In genomic region chr1:246658567-246658966, GRCh38 we compare ENCODE assay signal across 15 cellular contexts.
"Had no signal": no experiment of that assay in that cellular context is flagged by ENCODE, and none has a peak within 500 bp of the region (broad histone marks: within the 10 kb centered on the region; RNA-seq: fewer than 3 reads in every experiment).

No MANE protein-coding gene starts in this region.

- DNase-seq: activated CD4-positive, alpha-beta T cell treated with anti-CD3 and anti-CD28 coated beads for 48 hours; activated CD8-positive, alpha-beta memory T cell treated with anti-CD3 and anti-CD28 coated beads for 24 hours; activated T-cell treated with anti-CD3 and anti-CD28 coated beads for 4 hours; aorta; gastrocnemius medialis; left ventricle myocardium inferior; stimulated activated CD4-positive, alpha-beta T cell treated with anti-CD3 and anti-CD28 coated beads, Interleukin-4, amount 100 ng/mL, for 1 hour; stimulated activated CD8-positive, alpha-beta memory T cell treated with anti-CD3 and anti-CD28 coated beads, Interleukin-4, amount 100 ng/mL, for 48 hours; testis; upper lobe of right lung had no signal

- H3K9me3 ChIP-seq: breast epithelium, gastrocnemius medialis, left ventricle myocardium inferior, testis, upper lobe of right lung had no signal

- ATAC-seq: gastrocnemius medialis, upper lobe of right lung had no signal

- H3K27me3 ChIP-seq: breast epithelium, gastrocnemius medialis, testis, upper lobe of right lung had no signal

- H3K27me3 Mint-ChIP-seq: activated naive CD8-positive, alpha-beta T cell; memory B cell; stimulated activated naive CD8-positive, alpha-beta T cell treated with anti-CD3 and anti-CD28 coated beads, Interleukin-15, Interleukin-2, amounts not matched to agents 100 ng/mL and 50 ng/mL, for 24 hours had no signal

- H3K4me3 Mint-ChIP-seq: activated naive CD8-positive, alpha-beta T cell; memory B cell; stimulated activated naive CD8-positive, alpha-beta T cell treated with anti-CD3 and anti-CD28 coated beads, Interleukin-15, Interleukin-2, amounts not matched to agents 100 ng/mL and 50 ng/mL, for 24 hours; T-helper 2 cell treated with Interferon-gamma antibody and Interleukin-4, amounts not matched to agents 5 μg/mL and 100 μg/mL, for 36 hours had no signal

- H3K4me1 ChIP-seq: breast epithelium, left ventricle myocardium inferior, testis, upper lobe of right lung had no signal

- H3K9me3 Mint-ChIP-seq: memory B cell; stimulated activated naive CD8-positive, alpha-beta T cell treated with anti-CD3 and anti-CD28 coated beads, Interleukin-15, Interleukin-2, amounts not matched to agents 100 ng/mL and 50 ng/mL, for 24 hours; T-helper 2 cell treated with Interferon-gamma antibody and Interleukin-4, amounts not matched to agents 5 μg/mL and 100 μg/mL, for 36 hours had no signal

- H3K4me3 ChIP-seq: breast epithelium, gastrocnemius medialis, left ventricle myocardium inferior, testis, upper lobe of right lung had no signal

- H3K27ac ChIP-seq: breast epithelium, left ventricle myocardium inferior, testis, upper lobe of right lung had no signal

- H3K27ac Mint-ChIP-seq: activated naive CD8-positive, alpha-beta T cell; memory B cell; stimulated activated naive CD8-positive, alpha-beta T cell treated with anti-CD3 and anti-CD28 coated beads, Interleukin-15, Interleukin-2, amounts not matched to agents 100 ng/mL and 50 ng/mL, for 24 hours; T-helper 2 cell treated with Interferon-gamma antibody and Interleukin-4, amounts not matched to agents 5 μg/mL and 100 μg/mL, for 36 hours had no signal

- H3K36me3 ChIP-seq: breast epithelium had no signal
